In the genomic region with DNA sequence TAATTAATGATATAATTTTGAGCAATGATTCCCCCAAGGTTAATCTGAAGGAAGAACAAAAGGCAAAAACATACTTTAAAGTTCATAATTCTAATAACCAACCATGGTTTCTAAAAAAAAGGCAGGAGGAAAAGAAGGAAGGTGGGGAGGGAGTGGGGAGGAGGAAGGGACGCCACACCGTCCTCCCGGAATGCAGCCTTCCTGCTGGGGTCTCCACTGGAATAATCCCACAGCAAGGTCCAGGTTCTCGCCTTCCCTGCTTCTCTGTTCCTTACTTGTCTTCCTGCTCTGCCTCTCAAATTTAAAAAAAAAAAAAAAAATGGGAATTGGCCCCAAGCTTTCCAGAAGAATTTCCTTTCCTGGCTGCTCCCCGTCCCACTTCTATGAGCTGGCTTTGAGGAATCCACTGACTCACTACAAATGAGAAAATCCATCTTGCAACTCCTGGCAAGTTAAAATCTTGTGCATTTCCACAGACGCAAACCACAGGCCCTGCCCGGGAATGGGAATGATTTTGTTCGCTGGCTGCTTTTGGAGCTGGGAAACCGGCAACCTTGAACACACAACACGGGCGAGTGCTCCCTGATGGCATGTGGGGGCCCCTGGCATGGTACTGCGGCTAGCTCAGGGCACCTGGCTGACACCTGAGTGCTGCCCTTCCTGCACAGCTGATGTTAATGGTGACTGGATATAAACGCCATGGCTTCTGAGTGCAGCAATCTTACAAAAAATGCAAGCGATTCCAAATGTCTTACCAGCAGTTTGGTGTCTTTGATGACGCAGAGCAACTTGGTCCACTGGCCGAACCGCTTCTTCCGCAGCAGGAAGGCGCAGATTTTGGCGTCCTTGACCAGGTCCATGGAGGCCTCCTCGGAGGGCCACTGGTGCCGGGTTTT, we compare ENCODE assay signal across 10 cellular contexts.
A peak's percentile ranks its signal among the peaks of the same experiment; 100 is the strongest.
DNase-seq lines count a peak whose midpoint lies in the region; ATAC-seq and TF ChIP-seq lines count a peak whose summit lies in the region.
"Had no signal": no experiment of that assay in that cellular context is flagged by ENCODE, and none has a peak within 500 bp of the region (broad histone marks: within the 10 kb centered on the region; RNA-seq: fewer than 3 reads in every experiment).

No MANE protein-coding gene starts in this region.

- DNase-seq in AG20443 (ENCODE audit: low spot score) (peak; percentile 88), T1000 (lab: John Stamatoyannopoulos, UW) (peak; percentile 62), foreskin keratinocyte (peak; percentile 96 to 98), prostate gland (ENCODE audit: low spot score) (no peak), iPS-NIHi7 (ENCODE audit: extremely low spot score) (no peak)
- no peak for DNase-seq in activated T-cell treated with anti-CD3 and anti-CD28 coated beads, Interleukin-2, amount 50 U/mL, for 24 hours
- DNase-seq: DND-41 had no signal

- H3K27ac Mint-ChIP-seq in activated T-cell treated with anti-CD3 and anti-CD28 coated beads, Interleukin-2, amount 50 U/mL, for 24 hours: no peak overlapping the region

- H3K27me3 ChIP-seq in foreskin keratinocyte (no peaks in the 10 kb centered on the region), prostate gland (replicated peaks; ENCODE audit: insufficient read depth) (no peaks in the 10 kb centered on the region)

- H3K9me3 Mint-ChIP-seq in activated T-cell treated with anti-CD3 and anti-CD28 coated beads, Interleukin-2, amount 50 U/mL, for 24 hours: no peaks in the 10 kb centered on the region

- H3K4me1 ChIP-seq in foreskin keratinocyte: peaks cover 45% of the 10 kb centered on the region
- H3K4me1 ChIP-seq in prostate gland (replicated peaks): no peaks in the 10 kb centered on the region

- no peaks in the 10 kb centered on the region for H3K36me3 ChIP-seq in prostate gland

- no peak overlapping the region for H3K4me3 ChIP-seq in prostate gland

- intact Hi-C loops in prostate gland (cut with DNase I): loop anchor here (2.0 kb wide), 1 partner anchor 36 kb away; no protein-coding TSS in a partner anchor

- peak overlapping the region; percentile 89 for H3K27ac ChIP-seq in foreskin keratinocyte
- peak overlapping the region; percentile 46 to 63 for H3K27ac ChIP-seq in prostate gland

- WGBS in prostate gland: 67% methylated on average over 22 of the region's 22 CpGs

- no peaks in the 10 kb centered on the region for H3K27me3 Mint-ChIP-seq in activated T-cell treated with anti-CD3 and anti-CD28 coated beads, Interleukin-2, amount 50 U/mL, for 24 hours

- no peaks in the 10 kb centered on the region for H3K9me3 ChIP-seq in prostate gland

- H3K4me3 Mint-ChIP-seq in activated T-cell treated with anti-CD3 and anti-CD28 coated beads, Interleukin-2, amount 50 U/mL, for 24 hours: no peak overlapping the region
- H3K4me3 Mint-ChIP-seq: neural crest cell had no signal

- ATAC-seq in foreskin keratinocyte: peak; percentile 73
- no peak for ATAC-seq in HG03571 (IDR thresholded peaks at IDR 0.05; ENCODE audit: unreplicated experiment)
- ATAC-seq in GM19397 (IDR thresholded peaks at IDR 0.05; ENCODE audit: unreplicated experiment): no peak

- TF ChIP-seq CTCF in foreskin keratinocyte (conservative IDR thresholded peaks at IDR 0.05) (no peak), prostate gland (IDR thresholded peaks at IDR 0.05) (no peak)

- H3K4me1 Mint-ChIP-seq in activated T-cell treated with anti-CD3 and anti-CD28 coated beads, Interleukin-2, amount 50 U/mL, for 24 hours (ENCODE audit: low read depth): peaks cover 28% of the 10 kb centered on the region

- no peak for TF ChIP-seq POLR2A in prostate gland (IDR thresholded peaks at IDR 0.05)

- H3K36me3 Mint-ChIP-seq in activated T-cell treated with anti-CD3 and anti-CD28 coated beads, Interleukin-2, amount 50 U/mL, for 24 hours (ENCODE audit: low read depth): peaks cover 45% of the 10 kb centered on the region

Comparison
In these comparisons a context has a peak if more than half of its experiments do, and no peak if none do; other contexts are left out.
1. DNase-seq: peak in AG20443 (single experiment), T1000 (single experiment) and foreskin keratinocyte (2 of 2); none in prostate gland (single experiment), iPS-NIHi7 (single experiment) and activated T-cell treated with anti-CD3 and anti-CD28 coated beads, Interleukin-2, amount 50 U/mL, for 24 hours (single experiment).